8 cellular contexts compared by ENCODE assay signal in genomic region chr1:182143154-182143657, GRCh38.
DNase-seq lines count a peak whose midpoint lies in the region; ATAC-seq and TF ChIP-seq lines count a peak whose summit lies in the region.

No MANE protein-coding gene starts in this region.

- peaks cover 4% of the 10 kb centered on the region for H3K27me3 Mint-ChIP-seq in activated T-helper 17 cell treated with anti-CD3 and anti-CD28 coated beads, Interleukin-2, amount 50 U/mL, for 72 hours
- H3K27me3 Mint-ChIP-seq in natural killer cell treated with Interleukin-12 subunit alpha and Interleukin-12 subunit beta and Interleukin-15 and Interleukin-18, amount 100 ng/mL, for 72 hours, result peaks cover 10 to 18% of the 10 kb centered on the region in 2 donors

- H3K9me3 Mint-ChIP-seq in activated T-helper 17 cell treated with anti-CD3 and anti-CD28 coated beads, Interleukin-2, amount 50 U/mL, for 72 hours, result no peaks in the 10 kb centered on the region
- no peaks in the 10 kb centered on the region for H3K9me3 Mint-ChIP-seq in natural killer cell treated with Interleukin-12 subunit alpha and Interleukin-12 subunit beta and Interleukin-15 and Interleukin-18, amount 100 ng/mL, for 72 hours
- no peaks in the 10 kb centered on the region for H3K9me3 Mint-ChIP-seq in stimulated activated effector memory CD8-positive, alpha-beta T cell treated with anti-CD3 and anti-CD28 coated beads, Interleukin-12 subunit alpha, Interleukin-12 subunit beta, amount 100 ng/mL, for 72 hours

- H3K27ac Mint-ChIP-seq in activated T-helper 17 cell treated with anti-CD3 and anti-CD28 coated beads, Interleukin-2, amount 50 U/mL, for 72 hours, result peak overlapping the region; percentile 10
- H3K27ac Mint-ChIP-seq in natural killer cell treated with Interleukin-12 subunit alpha and Interleukin-12 subunit beta and Interleukin-15 and Interleukin-18, amount 100 ng/mL, for 72 hours, result no peak overlapping the region
- H3K27ac Mint-ChIP-seq in stimulated activated effector memory CD8-positive, alpha-beta T cell treated with anti-CD3 and anti-CD28 coated beads, Interleukin-12 subunit alpha, Interleukin-12 subunit beta, amount 100 ng/mL, for 72 hours, result no peak overlapping the region

- TF ChIP-seq CTCF in GM10266 (IDR thresholded peaks at IDR 0.05; ENCODE audit: control insufficient read depth, insufficient read depth, low read depth, missing control alignments) (peak; percentile 95), fibroblast of mammary gland (conservative IDR thresholded peaks at IDR 0.05; ENCODE audit: control insufficient read depth, insufficient read depth, low read depth, low read length) (peak; percentile 98)

- H3K36me3 Mint-ChIP-seq in activated T-helper 17 cell treated with anti-CD3 and anti-CD28 coated beads, Interleukin-2, amount 50 U/mL, for 72 hours (ENCODE audit: low read depth), result no peaks in the 10 kb centered on the region
- no peaks in the 10 kb centered on the region for H3K36me3 Mint-ChIP-seq in natural killer cell treated with Interleukin-12 subunit alpha and Interleukin-12 subunit beta and Interleukin-15 and Interleukin-18, amount 100 ng/mL, for 72 hours
- H3K36me3 Mint-ChIP-seq in stimulated activated effector memory CD8-positive, alpha-beta T cell treated with anti-CD3 and anti-CD28 coated beads, Interleukin-12 subunit alpha, Interleukin-12 subunit beta, amount 100 ng/mL, for 72 hours, result peaks cover 5% of the 10 kb centered on the region

- DNase-seq in GM10266 (ENCODE audit: extremely low spot score) (peak; percentile 71), LoVo (ENCODE audit: low spot score) (peak; percentile 77), RPMI7951 (ENCODE audit: low read depth) (peak; percentile 69), fibroblast of mammary gland (ENCODE audit: low read depth) (peak; percentile 88)
- peak; percentile 88 for DNase-seq in natural killer cell treated with Interleukin-12 subunit alpha and Interleukin-12 subunit beta and Interleukin-15 and Interleukin-18, amount 100 ng/mL, for 72 hours (ENCODE audit: low spot score)
- DNase-seq in stimulated activated effector memory CD8-positive, alpha-beta T cell treated with anti-CD3 and anti-CD28 coated beads, Interleukin-12 subunit alpha, Interleukin-12 subunit beta, amount 100 ng/mL, for 72 hours (ENCODE audit: low spot score in 2 of 2), result peak; percentile 90 to 92

- H3K4me1 Mint-ChIP-seq in activated T-helper 17 cell treated with anti-CD3 and anti-CD28 coated beads, Interleukin-2, amount 50 U/mL, for 72 hours, result peaks cover 6% of the 10 kb centered on the region
- H3K4me1 Mint-ChIP-seq in natural killer cell treated with Interleukin-12 subunit alpha and Interleukin-12 subunit beta and Interleukin-15 and Interleukin-18, amount 100 ng/mL, for 72 hours (ENCODE audit: low read depth in 2 of 2), result peaks cover 4 to 12% of the 10 kb centered on the region in 2 donors
- peaks cover 18% of the 10 kb centered on the region for H3K4me1 Mint-ChIP-seq in stimulated activated effector memory CD8-positive, alpha-beta T cell treated with anti-CD3 and anti-CD28 coated beads, Interleukin-12 subunit alpha, Interleukin-12 subunit beta, amount 100 ng/mL, for 72 hours

- no peak overlapping the region for H3K4me3 ChIP-seq in fibroblast of mammary gland (ENCODE audit: control insufficient read depth, low read depth, low read length)

- ATAC-seq in activated T-helper 17 cell treated with anti-CD3 and anti-CD28 coated beads, Interleukin-2, amount 50 U/mL, for 72 hours (replicated peaks), result peak; percentile 80
- ATAC-seq in natural killer cell treated with Interleukin-12 subunit alpha and Interleukin-12 subunit beta and Interleukin-15 and Interleukin-18, amount 100 ng/mL, for 72 hours, result peak; percentile 59
- peak; percentile 70 for ATAC-seq in stimulated activated effector memory CD8-positive, alpha-beta T cell treated with anti-CD3 and anti-CD28 coated beads, Interleukin-12 subunit alpha, Interleukin-12 subunit beta, amount 100 ng/mL, for 72 hours
- no peak for ATAC-seq in GM19035 (IDR thresholded peaks at IDR 0.05; ENCODE audit: unreplicated experiment)

- H3K4me3 Mint-ChIP-seq in activated T-helper 17 cell treated with anti-CD3 and anti-CD28 coated beads, Interleukin-2, amount 50 U/mL, for 72 hours, result no peak overlapping the region
- no peak overlapping the region for H3K4me3 Mint-ChIP-seq in natural killer cell treated with Interleukin-12 subunit alpha and Interleukin-12 subunit beta and Interleukin-15 and Interleukin-18, amount 100 ng/mL, for 72 hours
- H3K4me3 Mint-ChIP-seq in stimulated activated effector memory CD8-positive, alpha-beta T cell treated with anti-CD3 and anti-CD28 coated beads, Interleukin-12 subunit alpha, Interleukin-12 subunit beta, amount 100 ng/mL, for 72 hours, result no peak overlapping the region
